18 cellular contexts compared by ENCODE assay signal in the genomic region with DNA sequence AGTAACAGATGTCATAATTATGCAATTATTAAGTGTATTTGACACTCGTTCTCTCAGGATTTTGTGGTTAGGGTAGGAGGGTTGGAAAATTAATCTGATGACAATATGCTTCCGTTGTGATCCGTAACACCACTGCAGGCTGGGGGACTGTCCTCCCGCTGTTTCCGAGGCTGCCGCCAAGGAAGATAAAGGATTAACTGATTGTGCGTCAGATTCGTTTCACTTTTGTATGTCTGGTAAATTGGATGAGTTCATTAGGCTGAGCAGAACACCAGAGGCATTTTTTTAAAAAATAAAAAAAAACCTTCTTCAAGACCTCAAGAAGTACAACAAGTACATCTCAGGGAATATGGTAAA.
DNase-seq lines count a peak whose midpoint lies in the region; ATAC-seq and TF ChIP-seq lines count a peak whose summit lies in the region.
"Had no signal": no experiment of that assay in that cellular context is flagged by ENCODE, and none has a peak within 500 bp of the region (broad histone marks: within the 10 kb centered on the region; RNA-seq: fewer than 3 reads in every experiment).

No MANE protein-coding gene starts in this region.

- 10% methylated on average over 8 of the region's 8 CpGs for WGBS in mammary epithelial cell (ENCODE audit: low coverage, missing lambda C conversion rate)
- no CpG with 5 or more reads among the region's 8 CpGs for WGBS in mesendoderm (ENCODE audit: extremely low coverage, insufficient coverage, low lambda C conversion rate)

- peak overlapping the region; percentile 64 for H2AFZ ChIP-seq in mammary epithelial cell (ENCODE audit: low read depth, low read length)

- no peak overlapping the region for H3K4ac ChIP-seq in mesendoderm (ENCODE audit: low read depth, low read length)

- dilution Hi-C loops in mammary epithelial cell (cut with HindIII; ENCODE audit: low sequenced_read_pairs): no loop called here

- no peak overlapping the region for H4K5ac ChIP-seq in mesendoderm (ENCODE audit: low read length)

- H3K36me3 ChIP-seq in mammary epithelial cell (ENCODE audit: insufficient read depth, low read length): no peaks in the 10 kb centered on the region
- no peaks in the 10 kb centered on the region for H3K36me3 ChIP-seq in mesendoderm (ENCODE audit: control insufficient read depth, insufficient read depth, low read length)
- H3K36me3 ChIP-seq: right atrium auricular region, thyroid gland had no signal

- intact Hi-C loops in mammary epithelial cell (cut with micrococcal nuclease): loop anchor here (5.0 kb wide), 3 partner anchors 60 to 230 kb away; no protein-coding TSS in a partner anchor

- H3K9me3 ChIP-seq in mammary epithelial cell (replicated peaks; ENCODE audit: insufficient read depth, low read length): no peaks in the 10 kb centered on the region
- H3K9me3 ChIP-seq: right atrium auricular region, thyroid gland had no signal

- no peaks in the 10 kb centered on the region for H4K20me1 ChIP-seq in mammary epithelial cell (ENCODE audit: insufficient read depth, low read length)

- no peak for TF ChIP-seq CTCF in mammary epithelial cell (conservative IDR thresholded peaks at IDR 0.05 in 1 of 2, IDR thresholded peaks at IDR 0.05 in 1 of 2; ENCODE audit: extremely low read depth in 1 of 2, insufficient read depth in 1 of 2, low read depth in 1 of 2, low read length in 2 of 2)

- H3K4me2 ChIP-seq in mammary epithelial cell (ENCODE audit: insufficient read depth, low read depth, low read length): peak overlapping the region; percentile 71
- no peak overlapping the region for H3K4me2 ChIP-seq in mesendoderm (ENCODE audit: low read length)

- ATAC-seq in HG02571 (IDR thresholded peaks at IDR 0.05; ENCODE audit: unreplicated experiment): no peak
- ATAC-seq in GM18858 (IDR thresholded peaks at IDR 0.05; ENCODE audit: unreplicated experiment): no peak
- ATAC-seq: activated T-cell treated with anti-CD3 and anti-CD28 coated beads, Interleukin-2, amount 50 U/mL, for 72 hours; left ventricle myocardium superior; naive thymus-derived CD8-positive, alpha-beta T cell had no signal

- CTCF ChIA-PET in mammary epithelial cell (lab: Charles Lee; ENCODE audit: low non-redundant PET): no interaction called here

- H3K27ac ChIP-seq in mammary epithelial cell (ENCODE audit: insufficient read depth, low read depth, low read length) (peak overlapping the region; percentile 50), mesendoderm (ENCODE audit: low read depth, low read length) (no peak overlapping the region)
- H3K27ac ChIP-seq: right atrium auricular region, RWPE1, thyroid gland had no signal

- H3K56ac ChIP-seq in mesendoderm (ENCODE audit: low read length): peak overlapping the region; percentile 54

- H3K9ac ChIP-seq in mammary epithelial cell (ENCODE audit: insufficient read depth, low read length) (peak overlapping the region; percentile 14), mesendoderm (ENCODE audit: low read length) (no peak overlapping the region)

- peak overlapping the region; percentile 42 for H3K18ac ChIP-seq in mesendoderm (ENCODE audit: low read length)

- in situ Hi-C loops in mammary epithelial cell (cut with MboI; ENCODE audit: low sequenced_read_pairs in 2 of 2): no loop called here

- H3K23ac ChIP-seq in mesendoderm (ENCODE audit: low read length): no peak overlapping the region

- H2BK120ac ChIP-seq in mesendoderm (ENCODE audit: low read depth, low read length): no peak overlapping the region

- H2BK5ac ChIP-seq in mesendoderm (ENCODE audit: low read length): no peak overlapping the region

- no peak overlapping the region for H4K8ac ChIP-seq in mesendoderm (ENCODE audit: low read depth, low read length)

- H2BK15ac ChIP-seq in mesendoderm (replicated peaks; ENCODE audit: low read depth): no peak overlapping the region

- no peak overlapping the region for H2AK5ac ChIP-seq in mesendoderm (ENCODE audit: low read length)

- BruUV-seq in mammary epithelial cell (replicated peaks; lab: Mats Ljungman, UMichigan): no TSS peak

- DNase-seq in EL (peak; percentile 18), M059J (ENCODE audit: low read depth) (peak; percentile 50), mammary epithelial cell (peak; percentile 2), mesendoderm (no peak), putamen (ENCODE audit: low spot score) (no peak)
- DNase-seq: activated CD4-positive, alpha-beta T cell treated with anti-CD3 and anti-CD28 coated beads, Interleukin-2, amount 50 U/mL, for 1 hour; activated T-cell treated with anti-CD3 and anti-CD28 coated beads, Interleukin-2, amount 50 U/mL, for 72 hours; CD4-positive, alpha-beta memory T cell; left ventricle myocardium superior; naive thymus-derived CD8-positive, alpha-beta T cell; NCI-H1417; NCI-H526 treated with DMSO at 0.1 percent for 48 hours; stimulated activated CD4-positive, alpha-beta T cell treated with anti-CD3 and anti-CD28 coated beads, Interleukin-2, amount 100 ng/mL, for 48 hours; thyroid gland had no signal

- H3K4me1 ChIP-seq in mammary epithelial cell (ENCODE audit: insufficient read depth, low read length) (peaks cover 30% of the 10 kb centered on the region), mesendoderm (ENCODE audit: control insufficient read depth, low read depth, low read length) (peaks cover 15% of the 10 kb centered on the region)
- H3K4me1 ChIP-seq: right atrium auricular region, thyroid gland had no signal

- H3K79me1 ChIP-seq in mesendoderm (ENCODE audit: low read length): no peaks in the 10 kb centered on the region

- H3K79me2 ChIP-seq in mammary epithelial cell (ENCODE audit: insufficient read depth, low read length) (no peaks in the 10 kb centered on the region), mesendoderm (ENCODE audit: control insufficient read depth, insufficient read depth, low read length) (no peaks in the 10 kb centered on the region)

- H3K4me3 ChIP-seq in mammary epithelial cell (replicated peaks in 1 of 3; ENCODE audit: insufficient read depth in 1 of 3, low read depth in 2 of 3, low read length in 3 of 3): peak overlapping the region in 2 of 3 experiments; percentile 7 to 24
- no peak overlapping the region for H3K4me3 ChIP-seq in mesendoderm (ENCODE audit: low read length)
- H3K4me3 ChIP-seq: right atrium auricular region, thyroid gland had no signal

- H3K27me3 ChIP-seq in mammary epithelial cell (ENCODE audit: insufficient read depth, low read length) (no peaks in the 10 kb centered on the region), mesendoderm (ENCODE audit: insufficient read depth, low read length, poor library complexity) (no peaks in the 10 kb centered on the region)
- H3K27me3 ChIP-seq: right atrium auricular region, thyroid gland had no signal

Comparison
In these comparisons a context has a peak if more than half of its experiments do, and no peak if none do; other contexts are left out.
1. DNase-seq: peak in EL (single experiment), M059J (single experiment) and mammary epithelial cell (single experiment); none in mesendoderm (single experiment) and putamen (single experiment).